In the genomic region with DNA sequence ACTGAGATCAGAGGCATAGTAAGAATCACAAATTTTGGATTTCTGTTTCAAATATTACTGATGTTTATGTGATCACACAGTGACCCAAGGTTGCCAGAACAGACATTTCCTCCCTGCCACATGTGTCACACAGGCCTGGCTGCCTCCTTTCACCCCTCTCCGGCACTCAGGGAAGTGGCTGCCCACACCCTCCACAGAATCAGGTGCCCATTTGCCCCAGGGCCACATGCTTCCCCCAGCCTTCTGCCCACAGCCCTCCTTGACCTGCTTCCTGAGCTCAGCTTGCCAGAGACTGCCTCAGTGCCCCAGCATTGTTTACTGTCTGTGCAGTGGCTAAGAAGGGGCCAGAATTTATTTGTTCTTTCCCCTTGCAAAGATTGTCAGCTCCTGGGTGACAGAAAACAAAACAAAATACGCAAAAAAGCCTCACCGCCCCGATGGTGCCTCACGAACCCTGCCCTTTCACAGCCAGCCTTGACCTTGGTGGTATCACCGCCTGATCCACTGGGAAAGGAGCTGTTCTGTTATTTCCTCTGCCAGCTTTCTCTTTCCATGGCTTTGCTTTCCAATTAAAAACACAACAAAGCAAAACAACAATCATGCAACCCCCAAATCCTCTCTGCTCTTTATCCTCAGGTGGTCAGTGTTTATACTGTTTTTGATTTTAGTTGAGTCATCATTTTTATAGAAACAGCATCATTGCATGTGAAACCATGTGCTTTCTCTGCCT, we compare ENCODE assay signal across 30 cellular contexts. TPM values are rescaled to one million over a fixed set of nuclear protein-coding genes. Genes with fewer than 3 reads are reported as not detected.
DNase-seq lines count a peak whose midpoint lies in the region; ATAC-seq, FAIRE-seq and TF ChIP-seq lines count a peak whose summit lies in the region.
"Had no signal": no experiment of that assay in that cellular context is flagged by ENCODE, and none has a peak within 500 bp of the region (broad histone marks: within the 10 kb centered on the region; RNA-seq: fewer than 3 reads in every experiment).

No MANE protein-coding gene starts in this region.

- 90% methylated on average over 6 of the region's 6 CpGs; no CpG with 5 or more reads in 1 of the 2 experiments for WGBS in H1 (ENCODE audit: extremely low coverage in 1 of 2, insufficient coverage in 1 of 2, insufficient read length in 1 of 2, insufficient replicate concordance in 2 of 2, low coverage in 1 of 2, low lambda C conversion rate in 2 of 2, missing lambda C conversion rate in 1 of 2), 2 experiments

- H3K4me3 Mint-ChIP-seq in neural crest cell, result no peak overlapping the region
- H3K4me3 Mint-ChIP-seq: activated naive CD8-positive, alpha-beta T cell; CD4-positive, alpha-beta memory T cell; naive thymus-derived CD4-positive, alpha-beta T cell; type B pancreatic cell had no signal

- no peak overlapping the region for H2AK5ac ChIP-seq in H1 (ENCODE audit: low read depth, low read length)

- no peaks in the 10 kb centered on the region for H3K36me3 Mint-ChIP-seq in neural crest cell (ENCODE audit: low read depth)
- H3K36me3 Mint-ChIP-seq: activated naive CD8-positive, alpha-beta T cell; CD4-positive, alpha-beta memory T cell; naive thymus-derived CD4-positive, alpha-beta T cell had no signal

- no peaks in the 10 kb centered on the region for H3K23me2 ChIP-seq in H1 (ENCODE audit: low read depth, low read length)

- no peaks in the 10 kb centered on the region for H3K27me3 Mint-ChIP-seq in neural crest cell (ENCODE audit: low read depth)
- H3K27me3 Mint-ChIP-seq: activated naive CD8-positive, alpha-beta T cell; CD4-positive, alpha-beta memory T cell; type B pancreatic cell had no signal

- no peak for TF ChIP-seq EP300 in H1 (IDR thresholded peaks at IDR 0.05; ENCODE audit: borderline replicate concordance in 1 of 2, low read depth in 2 of 2, low read length in 2 of 2)

- no peak for TF ChIP-seq POLR2A in H1 (IDR thresholded peaks at IDR 0.05; ENCODE audit: control extremely low read depth in 1 of 2, low read depth in 2 of 2, low read length in 2 of 2)

- peaks cover 19% of the 10 kb centered on the region for H3K4me1 Mint-ChIP-seq in neural crest cell

- H3K27me3 ChIP-seq in H1 (replicated peaks in 1 of 4; ENCODE audit: control insufficient read depth in 3 of 4, extremely low read depth in 1 of 4, insufficient read depth in 3 of 4, low read length in 3 of 4), result no peaks in the 10 kb centered on the region
- H3K27me3 ChIP-seq: esophagus muscularis mucosa, heart left ventricle, SJCRH30 had no signal

- H3K9me3 Mint-ChIP-seq in neural crest cell, result no peaks in the 10 kb centered on the region
- H3K9me3 Mint-ChIP-seq: activated T-helper 2 cell treated with anti-CD3 and anti-CD28 coated beads, Interferon-gamma antibody, Interleukin-2, Interleukin-4, amounts not matched to agents 10 μg/mL and 5 μg/mL and 100 μg/mL, durations not matched to agents 14 hours and 24 hours and 36 hours; type B pancreatic cell had no signal

- no peak overlapping the region for H3K4me2 ChIP-seq in H1 (ENCODE audit: insufficient read depth in 1 of 2, low read depth in 2 of 2, low read length in 2 of 2)

- no peaks in the 10 kb centered on the region for H4K20me1 ChIP-seq in H1 (replicated peaks in 1 of 2; ENCODE audit: control insufficient read depth in 1 of 2, insufficient read depth in 2 of 2, low read length in 2 of 2)

- H3K23ac ChIP-seq in H1 (ENCODE audit: insufficient read length), result no peak overlapping the region

- no peak overlapping the region for H2BK5ac ChIP-seq in H1 (ENCODE audit: low read depth, low read length)

- no peak overlapping the region for H3K27ac ChIP-seq in H1 (ENCODE audit: low read depth, low read length)
- H3K27ac ChIP-seq: foreskin keratinocyte, SJCRH30, WERI-Rb-1 had no signal

- no peak overlapping the region for H4K8ac ChIP-seq in H1 (ENCODE audit: extremely low read depth, insufficient read depth, low read length)

- no peaks in the 10 kb centered on the region for H3K9me3 ChIP-seq in H1 (ENCODE audit: insufficient read depth in 2 of 2, low read depth in 1 of 2, low read length in 1 of 2)
- H3K9me3 ChIP-seq: esophagus muscularis mucosa, heart left ventricle, SJCRH30 had no signal

- no peak overlapping the region for H2BK20ac ChIP-seq in H1 (ENCODE audit: low read length)

- H3K79me1 ChIP-seq in H1 (ENCODE audit: low read depth, low read length), result no peaks in the 10 kb centered on the region

- no peak overlapping the region for H2BK12ac ChIP-seq in H1 (ENCODE audit: low read depth, low read length)

- DNase-seq in left ventricle myocardium superior, result no peak
- no peak for DNase-seq in left cardiac atrium
- no peak for DNase-seq in H1 (ENCODE audit: low read depth in 1 of 2, low spot score in 2 of 2)
- DNase-seq in neural crest cell (ENCODE audit: low read depth, low spot score), result no peak
- no peak for DNase-seq in T-helper 2 cell
- no peak for DNase-seq in activated effector memory CD4-positive, alpha-beta T cell treated with anti-CD3 and anti-CD28 coated beads, Interleukin-2, amount 50 U/mL, for 16 hours
- no peak for DNase-seq in NCI-H1092 (lab: John Stamatoyannopoulos, UW)
- DNase-seq: activated CD4-positive, alpha-beta T cell treated with anti-CD3 and anti-CD28 coated beads for 48 hours; activated CD8-positive, alpha-beta memory T cell treated with anti-CD3 and anti-CD28 coated beads for 24 hours; activated T-cell treated with anti-CD3 and anti-CD28 coated beads for 4 hours; CD4-positive, alpha-beta memory T cell; dermis blood vessel endothelial cell; foreskin keratinocyte; GOT3; heart left ventricle; naive thymus-derived CD4-positive, alpha-beta T cell; NCI-H1048; NCI-H1694; occipital lobe; SJCRH30; stimulated activated CD4-positive, alpha-beta T cell treated with anti-CD3 and anti-CD28 coated beads, Interleukin-15, amount 100 ng/mL, for 24 hours; stimulated activated CD4-positive, alpha-beta T cell treated with anti-CD3 and anti-CD28 coated beads, Interleukin-4, amount 100 ng/mL, for 4 hours; WERI-Rb-1 had no signal

- no peaks in the 10 kb centered on the region for H3K79me2 ChIP-seq in H1 (ENCODE audit: control insufficient read depth in 1 of 2, insufficient read depth in 2 of 2, low read length in 2 of 2)

- H3K9ac ChIP-seq in H1 (replicated peaks in 1 of 4; ENCODE audit: extremely low read depth in 1 of 4, low read depth in 3 of 4, low read length in 3 of 4), result no peak overlapping the region; a peak in 1 of 7 replicates

- H3K18ac ChIP-seq in H1 (ENCODE audit: extremely low read depth, low read length), result no peak overlapping the region

- CTCF ChIA-PET in H1 (lab: Charles Lee; ENCODE audit: partially characterized antibody), result interaction anchor here (0.6 to 4.9 kb wide), 10 partner anchors 9 to 1820 kb away, joined by 3 to 29 read pairs (median 4); no protein-coding TSS in a partner anchor

- no peak for FAIRE-seq in H1 (lab: Jason Lieb, UNC)
- FAIRE-seq: keratinocyte had no signal

- TF ChIP-seq RAD21 in H1 (IDR thresholded peaks at IDR 0.05 in 1 of 2, conservative IDR thresholded peaks at IDR 0.05 in 1 of 2; ENCODE audit: low read depth in 2 of 2, low read length in 2 of 2), result no peak

- POLR2A ChIA-PET in H1 (lab: Charles Lee; ENCODE audit: partially characterized antibody), result no interaction called here

- no peaks in the 10 kb centered on the region for H3K36me3 ChIP-seq in H1 (ENCODE audit: control insufficient read depth in 2 of 4, insufficient read depth in 4 of 4, low read length in 3 of 4)
- H3K36me3 ChIP-seq: esophagus muscularis mucosa, heart left ventricle, SJCRH30, WERI-Rb-1 had no signal

- ATAC-seq in left ventricle myocardium superior (peak; percentile 14), left cardiac atrium (no peak), HG03025 (IDR thresholded peaks at IDR 0.05; ENCODE audit: low FRiP score, unreplicated experiment) (no peak)
- ATAC-seq: foreskin keratinocyte; heart left ventricle; naive thymus-derived CD4-positive, alpha-beta T cell had no signal

- no peak overlapping the region for H4K5ac ChIP-seq in H1 (ENCODE audit: insufficient read length, low read depth, low read length)

- peaks cover 0 to 3% (median 1%) of the 10 kb centered on the region in 4 experiments; a peak in 2 of 7 replicates for H3K4me1 ChIP-seq in H1 (replicated peaks in 1 of 4; ENCODE audit: control insufficient read depth in 3 of 4, insufficient read depth in 4 of 4, low read length in 3 of 4)
- H3K4me1 ChIP-seq: foreskin keratinocyte, SJCRH30 had no signal

- no peak overlapping the region for H3K56ac ChIP-seq in H1 (replicated peaks; ENCODE audit: insufficient read length, low read depth, low read length)

- no peak overlapping the region for H2BK120ac ChIP-seq in H1 (replicated peaks; ENCODE audit: low read depth, low read length)

- intact Hi-C loops in left ventricle myocardium superior (cut with micrococcal nuclease), result no loop called here
- intact Hi-C loops in left cardiac atrium (cut with DNase I), result no loop called here

- H2BK15ac ChIP-seq in H1 (ENCODE audit: low read length), result no peak overlapping the region

- H4K91ac ChIP-seq in H1 (replicated peaks; ENCODE audit: insufficient read length, low read length), result no peak overlapping the region

- TF ChIP-seq CTCF in H1 (IDR thresholded peaks at IDR 0.05; ENCODE audit: control extremely low read depth in 1 of 3, insufficient read depth in 1 of 3, low read depth in 1 of 3, low read length in 3 of 3) (no peak), neural crest cell (conservative IDR thresholded peaks at IDR 0.05) (no peak)

- H3K4me3 ChIP-seq in H1 (ENCODE audit: extremely low read depth in 1 of 4, insufficient read depth in 2 of 4, low read depth in 3 of 4, low read length in 4 of 4), result no peak overlapping the region
- H3K4me3 ChIP-seq: esophagus muscularis mucosa, heart left ventricle, lung, SJCRH30 had no signal

- H2AFZ ChIP-seq in H1 (ENCODE audit: low read length), result no peak overlapping the region

- no peak overlapping the region for H3K4ac ChIP-seq in H1 (replicated peaks; ENCODE audit: insufficient read length, low read depth, low read length)

- H3K14ac ChIP-seq in H1 (ENCODE audit: insufficient read length), result no peak overlapping the region

- peak overlapping the region; percentile 20 for H3K27ac Mint-ChIP-seq in neural crest cell (ENCODE audit: unreplicated experiment)
- H3K27ac Mint-ChIP-seq: activated naive CD8-positive, alpha-beta T cell; activated T-helper 2 cell treated with anti-CD3 and anti-CD28 coated beads, Interferon-gamma antibody, Interleukin-2, Interleukin-4, amounts not matched to agents 10 μg/mL and 5 μg/mL and 100 μg/mL, durations not matched to agents 14 hours and 24 hours and 36 hours; CD4-positive, alpha-beta memory T cell; naive thymus-derived CD4-positive, alpha-beta T cell; type B pancreatic cell had no signal

RNA-seq across cellular contexts. Expression of gene CHN2, which starts 52.8 kb away (rescaled TPM):
- 32.2 TPM for total RNA-seq in left ventricle myocardium superior
- 1 to 10 TPM; 4.1 to 4.8 TPM for total RNA-seq in left cardiac atrium
- total RNA-seq in H1 (2021; fragmentation: NEBNext Ultra II Directional; extraction: Animal tissue kit (Norgen Biotek cat#: 25700)), result 4.8 and 5.6 TPM in 2 replicates
- polyA plus RNA-seq in H1 (2011; rRNA removed), result 2.7 and 2.9 TPM in 2 replicates
- polyA plus RNA-seq in H1 (2011; cell fraction: cytosol; rRNA removed), result 4.0 TPM
- 4.2 TPM for polyA plus RNA-seq in H1 (2011; cell fraction: nucleus; rRNA removed)
- polyA plus RNA-seq in H1 (2012, experiment 1 of 2), result 2.5 to 5.3 TPM (median 4.1 TPM) in 4 replicates
- not detected for polyA plus RNA-seq in H1 (2012, experiment 2 of 2)
- polyA plus RNA-seq in H1 (2013, experiment 1 of 2), result 4.0 TPM
- 4.8 TPM for polyA plus RNA-seq in H1 (2013, experiment 2 of 2)
- 14.3 and 15.6 TPM in 2 replicates for polyA minus RNA-seq in H1 (2011; rRNA and poly(A)+ RNA removed)
- polyA minus RNA-seq in H1 (2011; cell fraction: cytosol; rRNA and poly(A)+ RNA removed), result 5.1 TPM
- polyA minus RNA-seq in H1 (2011; cell fraction: nucleus; rRNA and poly(A)+ RNA removed), result 26.0 TPM
- 15.4 and 15.9 TPM in 2 replicates for total RNA-seq in neural crest cell
